In the genomic region with DNA sequence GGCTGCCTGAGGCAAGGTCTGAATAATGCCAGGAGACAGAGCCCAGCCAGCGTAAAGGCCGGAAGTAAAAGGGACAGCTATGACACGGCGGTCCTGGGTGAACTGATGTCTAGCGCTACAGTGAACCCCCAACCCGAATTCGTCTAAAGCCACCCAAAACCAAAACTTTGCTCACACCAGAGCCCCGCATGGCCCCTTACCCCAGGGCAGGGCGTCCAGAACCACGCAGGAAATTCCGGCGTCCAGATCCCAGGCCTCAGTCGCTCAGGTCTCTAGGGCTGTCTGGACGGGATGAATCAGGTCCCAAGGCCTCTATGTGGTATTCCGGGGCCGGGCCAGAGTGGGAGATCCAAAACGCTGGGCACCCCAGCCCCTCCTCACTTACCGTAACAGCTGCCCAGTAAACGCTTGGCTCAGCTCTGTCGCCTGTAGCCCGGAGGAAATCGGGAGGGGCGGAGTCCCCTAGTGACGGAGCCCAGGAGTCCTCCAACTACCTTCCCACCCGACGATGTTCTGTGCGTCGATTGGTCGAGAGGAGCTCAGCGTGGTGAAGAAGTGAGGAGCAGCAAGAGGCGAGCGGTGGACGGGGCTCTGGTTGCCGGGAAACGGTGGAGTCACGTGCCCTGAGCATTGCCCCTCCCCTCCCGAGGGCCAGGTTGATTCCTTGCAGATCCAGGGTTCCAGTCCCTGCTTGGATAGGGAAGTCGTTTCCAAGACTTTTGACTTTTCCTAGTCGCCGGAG, we compare ENCODE assay signal across 8 cellular contexts. TPM values are rescaled to one million over a fixed set of nuclear protein-coding genes. Genes with fewer than 3 reads are reported as not detected.
A peak's percentile ranks its signal among the peaks of the same experiment; 100 is the strongest.
DNase-seq lines count a peak whose midpoint lies in the region; ATAC-seq and TF ChIP-seq lines count a peak whose summit lies in the region.

A gene with protein sequence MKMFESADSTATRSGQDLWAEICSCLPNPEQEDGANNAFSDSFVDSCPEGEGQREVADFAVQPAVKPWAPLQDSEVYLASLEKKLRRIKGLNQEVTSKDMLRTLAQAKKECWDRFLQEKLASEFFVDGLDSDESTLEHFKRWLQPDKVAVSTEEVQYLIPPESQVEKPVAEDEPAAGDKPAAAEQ (minus strand): TSS at position 452 of the 742 bp plus-strand sequence. CDS start 2,027 bp downstream, outside the sequence.

- H3K4me2 ChIP-seq in KMS-11, result peak within 1 kb of the TSS; percentile 99

- H3K27ac ChIP-seq in KMS-11, result peak within 1 kb of the TSS; percentile 56
- peak within 1 kb of the TSS; percentile 93 to 97 (median 96) for H3K27ac ChIP-seq in Peyer's patch
- peak within 1 kb of the TSS; percentile 96 for H3K27ac ChIP-seq in muscle layer of colon (ENCODE audit: low read depth, low read length)

- peak within 1 kb of the TSS; percentile 99 for H2AFZ ChIP-seq in KMS-11 (ENCODE audit: low read depth)

- no peak within 1 kb of the TSS for H3K4me3 ChIP-seq in KMS-11 (IDR thresholded peaks at IDR 0.05; ENCODE audit: insufficient read depth, low read depth, low read length)
- peak within 1 kb of the TSS; percentile 88 to 95 (median 94) for H3K4me3 ChIP-seq in Peyer's patch
- H3K4me3 ChIP-seq in muscle layer of colon (ENCODE audit: low read depth in 1 of 2, low read length in 2 of 2), result peak within 1 kb of the TSS; percentile 75 to 79

- TF ChIP-seq CTCF in KMS-11 (conservative IDR thresholded peaks at IDR 0.05; ENCODE audit: low read depth, low read length) (no peak), Peyer's patch (IDR thresholded peaks at IDR 0.05) (no peak)

- no peaks in the 10 kb centered on the region for H4K20me1 ChIP-seq in KMS-11 (ENCODE audit: insufficient read depth)

- peak; percentile 96 for DNase-seq in DMS53 treated with DMSO at 0.1 percent for 48 hours (lab: John Stamatoyannopoulos, UW; ENCODE audit: unreplicated experiment)
- DNase-seq in Peyer's patch, result peak; percentile 97 to 99 (median 98)
- DNase-seq in activated T-cell treated with anti-CD3 and anti-CD28 coated beads, Interleukin-2, amount 50 U/mL, for 48 hours, result peak; percentile 94 to 95
- DNase-seq in stimulated activated CD8-positive, alpha-beta memory T cell treated with anti-CD3 and anti-CD28 coated beads, Interleukin-7, amount 100 ng/mL, for 24 hours (ENCODE audit: low read depth), result peak; percentile 90

- H3K9ac ChIP-seq in KMS-11 (peak within 1 kb of the TSS; percentile 79), muscle layer of colon (ENCODE audit: low read length) (peak within 1 kb of the TSS; percentile 66)

- ATAC-seq in GM21737 (IDR thresholded peaks at IDR 0.05; ENCODE audit: unreplicated experiment) (peak; percentile 90), esophagus mucosa (peak; percentile 99)

- H3K36me3 ChIP-seq in KMS-11 (ENCODE audit: insufficient read depth), result no peaks in the 10 kb centered on the region
- peaks cover 0 to 11% (median 0%) of the 10 kb centered on the region in 3 donors for H3K36me3 ChIP-seq in Peyer's patch
- H3K36me3 ChIP-seq in muscle layer of colon (ENCODE audit: insufficient read depth, low read length), result no peaks in the 10 kb centered on the region

- no peaks in the 10 kb centered on the region; the same call in 1 of the 2 replicates for H3K27me3 ChIP-seq in KMS-11 (ENCODE audit: insufficient read depth, low read depth)
- no peaks in the 10 kb centered on the region for H3K27me3 ChIP-seq in Peyer's patch
- H3K27me3 ChIP-seq in muscle layer of colon (ENCODE audit: control insufficient read depth in 1 of 2, insufficient read depth in 2 of 2, low read length in 2 of 2), result no peaks in the 10 kb centered on the region

- H3K9me3 ChIP-seq in Peyer's patch (no peaks in the 10 kb centered on the region), muscle layer of colon (ENCODE audit: low read length) (no peaks in the 10 kb centered on the region)

- peaks cover 29% of the 10 kb centered on the region for H3K4me1 ChIP-seq in KMS-11 (ENCODE audit: low read depth, poor library complexity, severe bottlenecking)
- H3K4me1 ChIP-seq in Peyer's patch, result peaks cover 0 to 24% (median 4%) of the 10 kb centered on the region in 4 donors
- H3K4me1 ChIP-seq in muscle layer of colon (ENCODE audit: insufficient read depth, low read length), result no peaks in the 10 kb centered on the region

- peak; percentile 67 to 85 for TF ChIP-seq POLR2A in Peyer's patch (IDR thresholded peaks at IDR 0.05)

- H3K79me2 ChIP-seq in KMS-11 (ENCODE audit: insufficient read depth, low read depth), result peaks cover 16% of the 10 kb centered on the region; the same call in 1 of the 2 replicates

RNA-seq across cellular contexts. Expression of the gene that starts here (rescaled TPM):
- 10 to 100 TPM; 31.2 to 41.3 (median 32.2) TPM for total RNA-seq in Peyer's patch
- total RNA-seq in esophagus mucosa, result 13.9 TPM
